In the genomic region with DNA sequence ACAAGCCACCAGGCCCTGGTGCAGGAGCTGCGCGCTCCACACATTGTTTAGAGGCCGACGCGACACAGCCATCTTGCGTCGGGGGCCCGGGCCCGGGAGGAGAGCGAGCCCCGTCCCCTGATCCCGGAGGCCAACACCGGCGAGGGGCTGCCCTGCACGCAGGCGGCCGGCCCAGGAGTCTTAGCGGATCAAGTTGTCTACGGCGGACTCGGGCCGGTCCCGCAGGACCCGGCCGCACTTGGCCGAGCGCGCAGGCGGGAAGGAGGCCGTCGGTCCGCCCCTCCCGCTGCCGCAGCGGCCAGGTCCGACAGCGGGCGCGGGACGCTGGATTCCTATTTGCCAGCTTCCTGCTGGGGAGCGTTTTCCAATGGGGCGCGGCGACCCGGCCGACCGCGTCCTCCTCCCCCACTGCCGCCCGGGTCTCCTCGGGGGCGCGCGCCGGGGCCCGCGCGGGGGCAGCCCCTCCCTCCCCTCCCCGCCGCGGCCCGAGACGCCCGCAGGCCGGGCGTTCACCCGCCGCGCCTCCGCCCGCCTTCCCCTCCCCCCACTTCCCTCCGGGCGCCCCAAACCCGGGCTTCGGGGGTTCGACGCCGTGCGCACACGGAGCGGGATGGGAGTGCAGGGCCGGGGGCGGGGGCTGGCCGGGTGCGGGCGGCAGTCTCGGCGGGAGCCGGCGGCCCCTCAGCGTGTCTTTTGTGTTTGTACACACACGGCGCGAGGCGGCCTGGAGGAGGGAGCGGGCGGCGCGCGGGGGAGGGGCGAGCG, we compare ENCODE assay signal across 8 cellular contexts. TPM values are rescaled to one million over a fixed set of nuclear protein-coding genes. Genes with fewer than 3 reads are reported as not detected.
DNase-seq lines count a peak whose midpoint lies in the region; ATAC-seq and TF ChIP-seq lines count a peak whose summit lies in the region.

No MANE protein-coding gene starts in this region.

- DNase-seq in G401 (ENCODE audit: low spot score) (peak; percentile 74), PC-9 (peak; percentile 67 to 93), Right ventricle myocardium superior (peak; percentile 88), omental fat pad (ENCODE audit: low spot score) (no peak), OCI-M2 (lab: John Stamatoyannopoulos, UW; ENCODE audit: unreplicated experiment) (no peak)
- peak; percentile 8 for DNase-seq in activated naive CD8-positive, alpha-beta T cell treated with anti-CD3 and anti-CD28 coated beads, Interleukin-2, amount 50 U/mL, for 16 hours (ENCODE audit: low read depth, low spot score)

- H3K4me3 ChIP-seq in HUES64 (ENCODE audit: low read length) (peak overlapping the region; percentile 82), PC-9 (peak overlapping the region; percentile 83)

- H3K79me2 ChIP-seq in PC-9 (ENCODE audit: low read depth) = peaks cover 44% of the 10 kb centered on the region

- H2AFZ ChIP-seq in PC-9 = peak overlapping the region; percentile 93

- H3K4me2 ChIP-seq in PC-9 = peak overlapping the region; percentile 83

- BruUV-seq in PC-9 (replicated peaks; lab: Mats Ljungman, UMichigan) = no TSS peak

- H3F3A ChIP-seq in PC-9 (ENCODE audit: insufficient read depth, low read depth) = peaks cover 31% of the 10 kb centered on the region

- CTCF ChIA-PET in PC-9 (lab: Charles Lee) = interaction anchor here (0.6 to 2.4 kb wide), 9 partner anchors 9 to 634 kb away, joined by 3 to 7 read pairs (median 4); a partner anchor contains a TSS

- intact Hi-C loops in PC-9 (cut with micrococcal nuclease; ENCODE audit: unreplicated experiment) (loop anchor here (1.0 to 10.0 kb wide), 9 partner anchors 48 to 635 kb away; a partner anchor contains a TSS), Right ventricle myocardium superior (cut with DNase I) (loop anchor here (5.0 kb wide), 2 partner anchors 60 kb away; no protein-coding TSS in a partner anchor)

- H3K27ac ChIP-seq in HUES64 (ENCODE audit: low read depth, low read length) (peak overlapping the region; percentile 100), PC-9 (peak overlapping the region; percentile 55)

- under 1% methylated on average over 102 of the region's 102 CpGs for WGBS in HUES64

- H3K27me3 ChIP-seq in HUES64 (ENCODE audit: insufficient read depth, low read length) (no peaks in the 10 kb centered on the region), PC-9 (ENCODE audit: insufficient read depth, low read depth) (no peaks in the 10 kb centered on the region)

- no peak for TF ChIP-seq CTCF in PC-9 (conservative IDR thresholded peaks at IDR 0.05)
- no peak for TF ChIP-seq CTCF in omental fat pad (IDR thresholded peaks at IDR 0.05)

- ATAC-seq in GM21619 (IDR thresholded peaks at IDR 0.05; ENCODE audit: unreplicated experiment) (peak; percentile 52), Right ventricle myocardium superior (ENCODE audit: poor library complexity) (peak; percentile 76), omental fat pad (ENCODE audit: low FRiP score) (peak; percentile 64)

- peak overlapping the region; percentile 99 for H3K9ac ChIP-seq in HUES64 (ENCODE audit: low read depth, low read length)

- H3K4me1 ChIP-seq in HUES64 (ENCODE audit: insufficient read depth, low read length) = peaks cover 28% of the 10 kb centered on the region
- H3K4me1 ChIP-seq in PC-9 (replicated peaks; ENCODE audit: insufficient read depth) = peaks cover 23% of the 10 kb centered on the region

- H3K9me3 ChIP-seq in HUES64 (ENCODE audit: insufficient read depth, low read depth, low read length) (no peaks in the 10 kb centered on the region), PC-9 (ENCODE audit: insufficient read depth, low read depth) (no peaks in the 10 kb centered on the region)

- H3K9me2 ChIP-seq in PC-9 (ENCODE audit: insufficient read depth) = no peaks in the 10 kb centered on the region

- peaks cover 21% of the 10 kb centered on the region for H3K36me3 ChIP-seq in HUES64 (ENCODE audit: insufficient read depth, low read length)
- peaks cover 22% of the 10 kb centered on the region for H3K36me3 ChIP-seq in PC-9 (ENCODE audit: low read depth)

- POLR2A ChIA-PET in PC-9 (lab: Charles Lee; ENCODE audit: unreplicated experiment) = interaction anchor here (0.6 to 1.0 kb wide), 27 partner anchors 22 to 637 kb away, joined by 3 to 47 read pairs (median 6); a partner anchor contains a TSS

- H4K20me1 ChIP-seq in PC-9 (ENCODE audit: insufficient read depth) = peaks cover 27% of the 10 kb centered on the region

- in situ Hi-C loops in G401 (cut with HindIII; ENCODE audit: low sequenced_read_pairs) = no loop called here

RNA-seq across cellular contexts. Expression of a gene that starts 0.5 kb away (rescaled TPM):
- 250 and 310 TPM in 2 replicates for total RNA-seq in G401 (2014; rRNA removed; shearing (Covaris generic))
- 1,082 TPM for polyA plus RNA-seq in HUES64 (2013, experiment 1 of 2)
- polyA plus RNA-seq in HUES64 (2013, experiment 2 of 2) = 1,153 TPM
- total RNA-seq in PC-9 (2021) (404 and 584 TPM in 2 replicates), Right ventricle myocardium superior (271 TPM), omental fat pad (100 to 1,000 TPM; 284 to 317 (median 305) TPM)

Comparison
In these comparisons a context has a peak if more than half of its experiments do, and no peak if none do; other contexts are left out.
1. DNase-seq: peak in G401 (single experiment), PC-9 (2 of 2), activated naive CD8-positive, alpha-beta T cell treated with anti-CD3 and anti-CD28 coated beads, Interleukin-2, amount 50 U/mL, for 16 hours (single experiment) and Right ventricle myocardium superior (single experiment); none in omental fat pad (single experiment) and OCI-M2 (single experiment).
2. Peak in every context shown above with its lines, with median percentiles within 50 percentile points of each other: ATAC-seq.